2 cellular contexts compared by ENCODE assay signal in the genomic region with DNA sequence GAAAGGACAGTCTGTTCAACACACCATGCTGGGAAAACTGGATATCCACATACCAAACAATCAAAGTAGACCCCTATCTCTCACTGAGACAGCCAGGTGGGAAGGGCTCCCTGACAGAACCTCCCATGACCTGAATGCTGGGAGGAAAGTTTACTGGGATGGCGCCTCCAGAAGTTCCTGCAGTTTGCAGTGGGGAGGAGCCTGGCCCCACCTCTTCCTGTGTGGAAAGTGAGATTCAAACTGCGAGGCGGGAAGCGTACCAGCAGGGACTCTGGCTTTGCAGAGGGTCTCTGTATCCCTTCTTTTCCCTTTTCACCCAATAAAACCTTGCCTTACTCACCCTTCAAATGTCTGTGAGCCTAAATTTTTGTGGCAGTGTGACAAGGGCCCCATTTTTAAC.
A peak's percentile ranks its signal among the peaks of the same experiment; 100 is the strongest.
TF ChIP-seq lines count a peak whose summit lies in the region.

No MANE protein-coding gene starts in this region.

TF ChIP-seq in HCT116, 20 proteins besides CTCF, POLR2A, EP300 and RAD21 (continued from another document):
- TF ChIP-seq CBX3 (IDR thresholded peaks at IDR 0.05; ENCODE audit: low read depth) (no peak), ZFX (IDR thresholded peaks at IDR 0.05) (no peak), CEBPB (IDR thresholded peaks at IDR 0.05; ENCODE audit: low read depth) (no peak), POLR2AphosphoS5 (IDR thresholded peaks at IDR 0.05; ENCODE audit: low read depth, low read length) (no peak), TCF7L2 (IDR thresholded peaks at IDR 0.05; ENCODE audit: borderline replicate concordance, extremely low read depth, insufficient read depth, insufficient read length) (no peak), EZH2phosphoT487 (IDR thresholded peaks at IDR 0.05; ENCODE audit: borderline replicate concordance) (no peak), SRF (IDR thresholded peaks at IDR 0.05; ENCODE audit: low read depth) (no peak), JUND (IDR thresholded peaks at IDR 0.05) (no peak), YY1 (IDR thresholded peaks at IDR 0.05; ENCODE audit: extremely low read depth, insufficient replicate concordance, low read depth, low read length) (no peak), EGR1 (IDR thresholded peaks at IDR 0.05; ENCODE audit: low read depth) (no peak), FOSL1 (IDR thresholded peaks at IDR 0.05; ENCODE audit: low read depth) (no peak), EZH2 (IDR thresholded peaks at IDR 0.05) (no peak), SIN3A (IDR thresholded peaks at IDR 0.05; ENCODE audit: low read depth) (no peak), ZNF274 (IDR thresholded peaks at IDR 0.05; ENCODE audit: low read depth, low read length) (no peak), ELF1 (IDR thresholded peaks at IDR 0.05; ENCODE audit: borderline replicate concordance, low read depth) (no peak)
- TF ChIP-seq, protein P1, sequence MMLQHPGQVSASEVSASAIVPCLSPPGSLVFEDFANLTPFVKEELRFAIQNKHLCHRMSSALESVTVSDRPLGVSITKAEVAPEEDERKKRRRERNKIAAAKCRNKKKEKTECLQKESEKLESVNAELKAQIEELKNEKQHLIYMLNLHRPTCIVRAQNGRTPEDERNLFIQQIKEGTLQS (IDR thresholded peaks at IDR 0.05) = no peak
- TF ChIP-seq, protein P2, sequence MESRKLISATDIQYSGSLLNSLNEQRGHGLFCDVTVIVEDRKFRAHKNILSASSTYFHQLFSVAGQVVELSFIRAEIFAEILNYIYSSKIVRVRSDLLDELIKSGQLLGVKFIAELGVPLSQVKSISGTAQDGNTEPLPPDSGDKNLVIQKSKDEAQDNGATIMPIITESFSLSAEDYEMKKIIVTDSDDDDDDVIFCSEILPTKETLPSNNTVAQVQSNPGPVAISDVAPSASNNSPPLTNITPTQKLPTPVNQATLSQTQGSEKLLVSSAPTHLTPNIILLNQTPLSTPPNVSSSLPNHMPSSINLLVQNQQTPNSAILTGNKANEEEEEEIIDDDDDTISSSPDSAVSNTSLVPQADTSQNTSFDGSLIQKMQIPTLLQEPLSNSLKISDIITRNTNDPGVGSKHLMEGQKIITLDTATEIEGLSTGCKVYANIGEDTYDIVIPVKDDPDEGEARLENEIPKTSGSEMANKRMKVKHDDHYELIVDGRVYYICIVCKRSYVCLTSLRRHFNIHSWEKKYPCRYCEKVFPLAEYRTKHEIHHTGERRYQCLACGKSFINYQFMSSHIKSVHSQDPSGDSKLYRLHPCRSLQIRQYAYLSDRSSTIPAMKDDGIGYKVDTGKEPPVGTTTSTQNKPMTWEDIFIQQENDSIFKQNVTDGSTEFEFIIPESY (IDR thresholded peaks at IDR 0.05; ENCODE audit: extremely low read depth, insufficient replicate concordance, low read length) = no peak
- TF ChIP-seq, protein P3, sequence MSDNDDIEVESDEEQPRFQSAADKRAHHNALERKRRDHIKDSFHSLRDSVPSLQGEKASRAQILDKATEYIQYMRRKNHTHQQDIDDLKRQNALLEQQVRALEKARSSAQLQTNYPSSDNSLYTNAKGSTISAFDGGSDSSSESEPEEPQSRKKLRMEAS (IDR thresholded peaks at IDR 0.05) = no peak
TF ChIP-seq in HCT116: peak in this region for 0.

TF ChIP-seq in K562, 482 proteins besides CTCF, POLR2A, EP300 and RAD21:
- no peak for TF ChIP-seq MCM2 (IDR thresholded peaks at IDR 0.05; ENCODE audit: low read depth)
- TF ChIP-seq ZNF239 (CRISPR knock-in tag; IDR thresholded peaks at IDR 0.05) = no peak
- TF ChIP-seq GABPA (tag; conservative IDR thresholded peaks at IDR 0.05; ENCODE audit: low read depth) = peak; percentile 53; the same call in 1 of the 2 replicates
- TF ChIP-seq ATF1 (CRISPR knock-in tag; IDR thresholded peaks at IDR 0.05) = no peak
- no peak for TF ChIP-seq ATF1 (tag; IDR thresholded peaks at IDR 0.05)
- TF ChIP-seq HDAC6 (IDR thresholded peaks at IDR 0.05; ENCODE audit: low read depth, low read length) = no peak
